ENCODE assay signal across 16 cellular contexts in genomic region chr16:2967721-2968161, GRCh38. TPM values are rescaled to one million over a fixed set of nuclear protein-coding genes. Genes with fewer than 3 reads are reported as not detected.
A peak's percentile ranks its signal among the peaks of the same experiment; 100 is the strongest.
DNase-seq lines count a peak whose midpoint lies in the region; ATAC-seq, FAIRE-seq and TF ChIP-seq lines count a peak whose summit lies in the region.
"Had no signal": no experiment of that assay in that cellular context is flagged by ENCODE, and none has a peak within 500 bp of the region (broad histone marks: within the 10 kb centered on the region; RNA-seq: fewer than 3 reads in every experiment).

No MANE protein-coding gene starts in this region.

- CTCF ChIA-PET in Calu3 (lab: Charles Lee): interaction anchor here (0.8 kb wide), 1 partner anchor 8 kb away, joined by 4 read pairs; no protein-coding TSS in a partner anchor
- CTCF ChIA-PET in activated CD8-positive, alpha-beta memory T cell treated with anti-CD3 and anti-CD28 coated beads, Interleukin-2, amount 10 ng/mL, durations not matched to agents 7 days and 5 days (lab: Charles Lee): interaction anchor here (0.6 to 2.0 kb wide), 8 partner anchors 10 to 377 kb away, joined by 3 to 8 read pairs (median 3); no protein-coding TSS in a partner anchor

- H3K4me1 ChIP-seq in BLaER1: peaks cover 59% of the 10 kb centered on the region
- peaks cover 44 to 62% of the 10 kb centered on the region in 2 donors for H3K4me1 ChIP-seq in thyroid gland

- H3K27me3 Mint-ChIP-seq in Calu3 (ENCODE audit: unreplicated experiment) (peaks cover 47% of the 10 kb centered on the region), memory B cell (peaks cover 18% of the 10 kb centered on the region)
- peaks cover 25% of the 10 kb centered on the region for H3K27me3 Mint-ChIP-seq in activated CD8-positive, alpha-beta memory T cell treated with anti-CD3 and anti-CD28 coated beads, Interleukin-2, amount 10 ng/mL, durations not matched to agents 7 days and 5 days

- peaks cover 71% of the 10 kb centered on the region for H4K20me1 ChIP-seq in BLaER1

- TF ChIP-seq POLR2A in H54 (IDR thresholded peaks at IDR 0.05; ENCODE audit: low read depth, low read length) (no peak), thyroid gland (IDR thresholded peaks at IDR 0.05) (no peak)

- no peak for FAIRE-seq in H54 (lab: Jason Lieb, UNC)

- no peaks in the 10 kb centered on the region for H3K9me3 ChIP-seq in BLaER1
- peaks cover 3% of the 10 kb centered on the region for H3K9me3 ChIP-seq in WERI-Rb-1 (ENCODE audit: severe bottlenecking)
- no peaks in the 10 kb centered on the region for H3K9me3 ChIP-seq in thyroid gland
- H3K9me3 ChIP-seq: SK-N-SH, testis had no signal

- no TSS peak for BruUV-seq in Calu3 (replicated peaks; lab: Mats Ljungman, UMichigan)

- DNase-seq in Calu3 (no peak), WERI-Rb-1 (peak; percentile 5), memory B cell (ENCODE audit: low spot score in 2 of 2) (no peak), H54 (ENCODE audit: insufficient read length, low spot score) (no peak), thyroid gland (no peak)
- no peak for DNase-seq in stimulated activated CD4-positive, alpha-beta T cell treated with anti-CD3 and anti-CD28 coated beads, Interleukin-4, amount 100 ng/mL, for 24 hours
- DNase-seq in activated CD8-positive, alpha-beta memory T cell treated with anti-CD3 and anti-CD28 coated beads, Interleukin-2, amount 10 ng/mL, durations not matched to agents 7 days and 5 days: no peak
- DNase-seq: activated naive CD8-positive, alpha-beta T cell treated with anti-CD3 and anti-CD28 coated beads for 36 hours; effector CD4-positive, alpha-beta T cell; PC-3; SK-N-SH; testis had no signal

- H3K4me1 Mint-ChIP-seq in Calu3 (ENCODE audit: low read depth, unreplicated experiment): peaks cover 32% of the 10 kb centered on the region
- H3K4me1 Mint-ChIP-seq in memory B cell: peaks cover 29% of the 10 kb centered on the region
- peaks cover 40% of the 10 kb centered on the region for H3K4me1 Mint-ChIP-seq in activated CD8-positive, alpha-beta memory T cell treated with anti-CD3 and anti-CD28 coated beads, Interleukin-2, amount 10 ng/mL, durations not matched to agents 7 days and 5 days

- H3K9me3 Mint-ChIP-seq in Calu3 (ENCODE audit: low read depth, unreplicated experiment): no peaks in the 10 kb centered on the region
- no peaks in the 10 kb centered on the region for H3K9me3 Mint-ChIP-seq in memory B cell
- H3K9me3 Mint-ChIP-seq in activated CD8-positive, alpha-beta memory T cell treated with anti-CD3 and anti-CD28 coated beads, Interleukin-2, amount 10 ng/mL, durations not matched to agents 7 days and 5 days (ENCODE audit: low read depth): no peaks in the 10 kb centered on the region
- H3K9me3 Mint-ChIP-seq: activated naive CD8-positive, alpha-beta T cell treated with anti-CD3 and anti-CD28 coated beads for 36 hours had no signal

- H3K9ac ChIP-seq in BLaER1: peak overlapping the region; percentile 92; the same call in 1 of the 2 replicates
- H3K9ac ChIP-seq: SK-N-SH had no signal

- H3K27ac ChIP-seq in BLaER1: no peak overlapping the region
- H3K27ac ChIP-seq in WERI-Rb-1: peak overlapping the region; percentile 96
- H3K27ac ChIP-seq in thyroid gland: no peak overlapping the region
- H3K27ac ChIP-seq: testis had no signal

- H3K36me3 ChIP-seq in BLaER1 (peaks cover 23% of the 10 kb centered on the region; the same call in 1 of the 2 replicates), WERI-Rb-1 (peaks cover 56% of the 10 kb centered on the region), thyroid gland (no peaks in the 10 kb centered on the region)

- no peak for ATAC-seq in memory B cell (ENCODE audit: low read depth)
- ATAC-seq in activated CD8-positive, alpha-beta memory T cell treated with anti-CD3 and anti-CD28 coated beads, Interleukin-2, amount 10 ng/mL, durations not matched to agents 7 days and 5 days: no peak
- ATAC-seq: left lobe of liver, PC-3 had no signal

- H3K36me3 Mint-ChIP-seq in Calu3 (ENCODE audit: insufficient read depth, unreplicated experiment) (peaks cover 68% of the 10 kb centered on the region), memory B cell (no peaks in the 10 kb centered on the region)
- H3K36me3 Mint-ChIP-seq in activated CD8-positive, alpha-beta memory T cell treated with anti-CD3 and anti-CD28 coated beads, Interleukin-2, amount 10 ng/mL, durations not matched to agents 7 days and 5 days: peaks cover 10% of the 10 kb centered on the region

- H3K27ac Mint-ChIP-seq in Calu3 (ENCODE audit: unreplicated experiment): peak overlapping the region; percentile 21
- H3K27ac Mint-ChIP-seq in memory B cell: peak overlapping the region; percentile 35
- no peak overlapping the region for H3K27ac Mint-ChIP-seq in activated CD8-positive, alpha-beta memory T cell treated with anti-CD3 and anti-CD28 coated beads, Interleukin-2, amount 10 ng/mL, durations not matched to agents 7 days and 5 days
- H3K27ac Mint-ChIP-seq: activated naive CD8-positive, alpha-beta T cell treated with anti-CD3 and anti-CD28 coated beads for 36 hours had no signal

- H3K27me3 ChIP-seq in BLaER1 (peaks cover 13% of the 10 kb centered on the region; the same call in 1 of the 2 replicates), WERI-Rb-1 (ENCODE audit: insufficient read depth, low read depth, severe bottlenecking) (no peaks in the 10 kb centered on the region), thyroid gland (peaks cover 44% of the 10 kb centered on the region)
- H3K27me3 ChIP-seq: testis had no signal

- TF ChIP-seq CTCF in Calu3 (IDR thresholded peaks at IDR 0.05; ENCODE audit: unreplicated experiment) (no peak), WERI-Rb-1 (IDR thresholded peaks at IDR 0.05; ENCODE audit: low read depth, low read length) (no peak), thyroid gland (IDR thresholded peaks at IDR 0.05) (no peak)

- WGBS in thyroid gland, 2 donors: 64 to 68% methylated on average over 14 to 18 of the region's 33 CpGs

- intact Hi-C loops in Calu3 (cut with micrococcal nuclease; ENCODE audit: unreplicated experiment): no loop called here
- intact Hi-C loops in thyroid gland (cut with DNase I): no loop called here

- H3K4me3 ChIP-seq in BLaER1 (peak overlapping the region; percentile 93; the same call in 1 of the 2 replicates), WERI-Rb-1 (ENCODE audit: low read depth, low read length) (no peak overlapping the region), thyroid gland (replicated peaks in 1 of 3) (no peak overlapping the region)

- H3K4me3 Mint-ChIP-seq in Calu3 (ENCODE audit: low read depth, unreplicated experiment): peak overlapping the region; percentile 83
- peak overlapping the region; percentile 73 for H3K4me3 Mint-ChIP-seq in memory B cell
- no peak overlapping the region for H3K4me3 Mint-ChIP-seq in activated CD8-positive, alpha-beta memory T cell treated with anti-CD3 and anti-CD28 coated beads, Interleukin-2, amount 10 ng/mL, durations not matched to agents 7 days and 5 days

- peak overlapping the region; percentile 97 for H3K4me2 ChIP-seq in BLaER1

RNA-seq across cellular contexts. Expression of gene PAQR4, which starts 1.4 kb away (rescaled TPM):
- total RNA-seq in Calu3 (2022): 51.0 and 56.0 TPM in 2 replicates
- total RNA-seq in thyroid gland: 1 to 10 TPM; 2.8 to 5.6 (median 3.3) TPM
- 10 to 100 TPM; 58.7 to 62.9 TPM for total RNA-seq in activated CD8-positive, alpha-beta memory T cell treated with anti-CD3 and anti-CD28 coated beads, Interleukin-2, amount 10 ng/mL, durations not matched to agents 7 days and 5 days

RNA-seq across cellular contexts. Expression of gene KREMEN2, which starts 3.7 kb away (rescaled TPM):
- total RNA-seq in Calu3 (2022): 0.51 TPM in 1 of 2 replicates, not detected in the other
- total RNA-seq in thyroid gland: not detected
- under 1 TPM; 0.35 to 0.40 TPM for total RNA-seq in activated CD8-positive, alpha-beta memory T cell treated with anti-CD3 and anti-CD28 coated beads, Interleukin-2, amount 10 ng/mL, durations not matched to agents 7 days and 5 days
- total RNA-seq: activated naive CD8-positive, alpha-beta T cell treated with anti-CD3 and anti-CD28 coated beads for 36 hours; cardiac septum; left lobe of liver had no signal

RNA-seq across cellular contexts. Expression of gene PKMYT1, which starts 12.5 kb away (rescaled TPM):
- 91.2 and 107 TPM in 2 replicates for total RNA-seq in Calu3 (2022)
- total RNA-seq in thyroid gland: under 1 TPM in 2 of 4 donors, not detected in 2; 0.81 to 0.88 TPM
- total RNA-seq in activated CD8-positive, alpha-beta memory T cell treated with anti-CD3 and anti-CD28 coated beads, Interleukin-2, amount 10 ng/mL, durations not matched to agents 7 days and 5 days: 100 to 1,000 TPM; 146 to 199 TPM

RNA-seq across cellular contexts. Expression of gene CLDN9, which starts 45.0 kb away (rescaled TPM):
- total RNA-seq in Calu3 (2022) (13.5 and 17.8 TPM in 2 replicates), thyroid gland (under 1 TPM in 1 of 4 donors, not detected in 3; 0.33 TPM)
- total RNA-seq in activated CD8-positive, alpha-beta memory T cell treated with anti-CD3 and anti-CD28 coated beads, Interleukin-2, amount 10 ng/mL, durations not matched to agents 7 days and 5 days: under 1 TPM; 0.09 to 0.15 TPM
- total RNA-seq: activated naive CD8-positive, alpha-beta T cell treated with anti-CD3 and anti-CD28 coated beads for 36 hours had no signal

RNA-seq across cellular contexts. Expression of gene CLDN6, which starts 50.2 kb away (rescaled TPM):
- 1.2 and 2.1 TPM in 2 replicates for total RNA-seq in Calu3 (2022)
- total RNA-seq in thyroid gland: not detected
- not detected for total RNA-seq in activated CD8-positive, alpha-beta memory T cell treated with anti-CD3 and anti-CD28 coated beads, Interleukin-2, amount 10 ng/mL, durations not matched to agents 7 days and 5 days
- total RNA-seq: activated naive CD8-positive, alpha-beta T cell treated with anti-CD3 and anti-CD28 coated beads for 36 hours; NCI-H460; PC-3 had no signal

Comparison
In these comparisons a context has a peak if more than half of its experiments do, and no peak if none do; other contexts are left out.
1. RNA of gene PKMYT1, which starts 12.5 kb away (total RNA-seq): 146 to 199 TPM in activated CD8-positive, alpha-beta memory T cell treated with anti-CD3 and anti-CD28 coated beads, Interleukin-2, amount 10 ng/mL, durations not matched to agents 7 days and 5 days and 91.2 to 107 TPM in Calu3; 0.81 to 0.88 TPM in thyroid gland; every median in the first group is over 10 times any median in the second.